In the genomic region with DNA sequence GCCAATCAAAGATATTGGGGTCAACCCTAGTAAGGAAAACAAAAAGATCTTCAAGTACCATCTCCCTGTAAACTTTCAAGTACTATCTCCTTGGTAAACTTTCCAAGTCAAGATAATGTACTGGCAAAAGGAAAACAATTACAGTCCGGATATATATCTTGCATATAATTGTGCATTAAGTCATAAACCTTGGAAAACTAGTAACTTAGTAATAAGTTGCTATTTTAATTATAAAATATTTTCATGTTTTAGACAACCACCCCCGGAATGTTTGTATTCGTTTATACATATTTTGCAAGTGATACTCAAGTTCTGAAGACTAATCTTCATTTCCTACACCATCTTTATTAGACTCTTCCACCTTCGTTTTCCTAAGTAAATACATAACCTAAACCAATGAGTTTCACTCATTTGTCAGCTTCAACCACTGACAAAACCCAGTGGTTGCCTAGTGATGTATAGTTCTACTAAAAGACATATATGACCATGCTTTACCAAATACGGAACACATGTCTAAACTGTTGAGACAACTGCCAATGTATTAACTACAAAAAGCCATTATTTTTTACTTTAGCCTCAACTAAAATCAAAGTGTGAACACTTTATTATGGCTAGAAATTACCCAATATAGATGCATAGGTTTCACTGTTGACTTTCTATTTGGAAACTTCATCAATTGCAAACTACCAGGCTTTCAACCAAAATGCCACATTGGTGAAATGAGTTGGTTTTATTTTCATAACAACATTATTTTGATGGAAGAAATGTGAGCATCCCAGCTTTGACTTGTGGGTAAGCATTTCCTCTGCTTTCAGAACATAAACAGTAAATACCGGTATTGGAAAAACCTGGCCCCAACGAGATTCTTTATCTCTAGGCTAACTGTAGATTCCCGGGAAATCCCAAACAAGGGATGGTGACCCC, we compare ENCODE assay signal across 2 cellular contexts.
TF ChIP-seq lines count a peak whose summit lies in the region.

No MANE protein-coding gene starts in this region.

TF ChIP-seq in SK-N-SH, 30 proteins besides CTCF, POLR2A, EP300 and RAD21 (continued from another document):
- TF ChIP-seq TAF1 (IDR thresholded peaks at IDR 0.05; ENCODE audit: borderline replicate concordance, low read depth, low read length) (no peak), SIN3A (IDR thresholded peaks at IDR 0.05; ENCODE audit: borderline replicate concordance, low read depth, low read length) (no peak), JUND (IDR thresholded peaks at IDR 0.05) (no peak), RFX5 (IDR thresholded peaks at IDR 0.05; ENCODE audit: low read length) (no peak), TCF12 (IDR thresholded peaks at IDR 0.05) (no peak), GATA2 (CRISPR knock-in tag; IDR thresholded peaks at IDR 0.05) (no peak), GABPA (IDR thresholded peaks at IDR 0.05; ENCODE audit: low read depth) (no peak), FOXM1 (IDR thresholded peaks at IDR 0.05; ENCODE audit: low read depth) (no peak), MEF2A (IDR thresholded peaks at IDR 0.05; ENCODE audit: borderline replicate concordance, low read depth) (no peak; the same call in 1 of the 2 replicates), TEAD4 (IDR thresholded peaks at IDR 0.05; ENCODE audit: borderline replicate concordance, insufficient read depth) (no peak)
- TF ChIP-seq, protein P1, sequence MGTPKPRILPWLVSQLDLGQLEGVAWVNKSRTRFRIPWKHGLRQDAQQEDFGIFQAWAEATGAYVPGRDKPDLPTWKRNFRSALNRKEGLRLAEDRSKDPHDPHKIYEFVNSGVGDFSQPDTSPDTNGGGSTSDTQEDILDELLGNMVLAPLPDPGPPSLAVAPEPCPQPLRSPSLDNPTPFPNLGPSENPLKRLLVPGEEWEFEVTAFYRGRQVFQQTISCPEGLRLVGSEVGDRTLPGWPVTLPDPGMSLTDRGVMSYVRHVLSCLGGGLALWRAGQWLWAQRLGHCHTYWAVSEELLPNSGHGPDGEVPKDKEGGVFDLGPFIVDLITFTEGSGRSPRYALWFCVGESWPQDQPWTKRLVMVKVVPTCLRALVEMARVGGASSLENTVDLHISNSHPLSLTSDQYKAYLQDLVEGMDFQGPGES (IDR thresholded peaks at IDR 0.05; ENCODE audit: low read depth, low read length): no peak

TF ChIP-seq in SK-N-SH treated with all-trans-retinoic acid at 6 μM for 48 hours, 23 proteins besides CTCF, POLR2A, EP300 and RAD21 (continued from another document):
- TF ChIP-seq, protein P2, sequence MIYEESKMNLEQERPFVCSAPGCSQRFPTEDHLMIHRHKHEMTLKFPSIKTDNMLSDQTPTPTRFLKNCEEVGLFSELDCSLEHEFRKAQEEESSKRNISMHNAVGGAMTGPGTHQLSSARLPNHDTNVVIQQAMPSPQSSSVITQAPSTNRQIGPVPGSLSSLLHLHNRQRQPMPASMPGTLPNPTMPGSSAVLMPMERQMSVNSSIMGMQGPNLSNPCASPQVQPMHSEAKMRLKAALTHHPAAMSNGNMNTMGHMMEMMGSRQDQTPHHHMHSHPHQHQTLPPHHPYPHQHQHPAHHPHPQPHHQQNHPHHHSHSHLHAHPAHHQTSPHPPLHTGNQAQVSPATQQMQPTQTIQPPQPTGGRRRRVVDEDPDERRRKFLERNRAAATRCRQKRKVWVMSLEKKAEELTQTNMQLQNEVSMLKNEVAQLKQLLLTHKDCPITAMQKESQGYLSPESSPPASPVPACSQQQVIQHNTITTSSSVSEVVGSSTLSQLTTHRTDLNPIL (CRISPR knock-in tag; IDR thresholded peaks at IDR 0.05; ENCODE audit: low read depth): no peak
- no peak for TF ChIP-seq OSR1 (CRISPR knock-in tag; IDR thresholded peaks at IDR 0.05)
